13 cellular contexts compared by ENCODE assay signal in genomic region chr3:183108002-183108449, GRCh38. TPM values are rescaled to one million over a fixed set of nuclear protein-coding genes. Genes with fewer than 3 reads are reported as not detected.
A peak's percentile ranks its signal among the peaks of the same experiment; 100 is the strongest.
DNase-seq lines count a peak whose midpoint lies in the region; ATAC-seq and TF ChIP-seq lines count a peak whose summit lies in the region.
"Had no signal": no experiment of that assay in that cellular context is flagged by ENCODE, and none has a peak within 500 bp of the region (broad histone marks: within the 10 kb centered on the region; RNA-seq: fewer than 3 reads in every experiment).

No MANE protein-coding gene starts in this region.

- H3K9me3 ChIP-seq in MG63, result peaks cover 5% of the 10 kb centered on the region

- H3K36me3 Mint-ChIP-seq in mesothelial cell of epicardium, result peaks cover 9% of the 10 kb centered on the region

- DNase-seq in EL, result peak; percentile 34
- DNase-seq in NCI-H2029 treated with DMSO at 0.1 percent for 48 hours (lab: John Stamatoyannopoulos, UW), result peak; percentile 80
- DNase-seq in astrocyte of the hippocampus (ENCODE audit: low read depth, low spot score), result peak; percentile 40
- DNase-seq in mesothelial cell of epicardium (ENCODE audit: low spot score in 2 of 2, unreplicated experiment in 2 of 2), result no peak
- no peak for DNase-seq in T1000 (lab: John Stamatoyannopoulos, UW)
- no peak for DNase-seq in MG63
- DNase-seq in nucleus accumbens (lab: John Stamatoyannopoulos, UW), result no peak
- DNase-seq: activated effector memory CD4-positive, alpha-beta T cell treated with Interleukin-2 at 50 U/mL for 16 hours; cortex of kidney; head of caudate nucleus; stimulated activated naive CD4-positive, alpha-beta T cell treated with Interleukin-2 at 50 U/mL for 16 hours had no signal

- peaks cover 21% of the 10 kb centered on the region for H3K9me3 Mint-ChIP-seq in mesothelial cell of epicardium

- TF ChIP-seq CTCF in mesothelial cell of epicardium (IDR thresholded peaks at IDR 0.05; ENCODE audit: unreplicated experiment), result no peak

- no peaks in the 10 kb centered on the region for H3K36me3 ChIP-seq in MG63

- H3K4me3 Mint-ChIP-seq in mesothelial cell of epicardium, result peak overlapping the region; percentile 25

- peaks cover 26% of the 10 kb centered on the region for H3K4me1 Mint-ChIP-seq in mesothelial cell of epicardium

- peak overlapping the region; percentile 93 for H3K27ac Mint-ChIP-seq in mesothelial cell of epicardium

- no peaks in the 10 kb centered on the region for H3K27me3 Mint-ChIP-seq in mesothelial cell of epicardium (ENCODE audit: low read depth)

- H3K27me3 ChIP-seq in MG63, result no peaks in the 10 kb centered on the region

- no peak for ATAC-seq in HG02763 (IDR thresholded peaks at IDR 0.05; ENCODE audit: unreplicated experiment)

- H3K4me3 ChIP-seq in MG63, result no peak overlapping the region

RNA-seq across cellular contexts. Expression of gene MCCC1, which starts 8.7 kb away (rescaled TPM):
- 36.4 to 39.0 TPM (median 37.3 TPM) in 3 replicates for total RNA-seq in mesothelial cell of epicardium
- 19.8 and 37.4 TPM in 2 replicates for total RNA-seq in MG63 (2014; rRNA removed; shearing (Covaris generic); ENCODE audit: low replicate concordance)

RNA-seq across cellular contexts. Expression of gene LAMP3, which starts 54.5 kb away (rescaled TPM):
- 1.5 to 1.9 TPM (median 1.7 TPM) in 3 replicates for total RNA-seq in mesothelial cell of epicardium
- total RNA-seq in MG63 (2014; rRNA removed; shearing (Covaris generic); ENCODE audit: low replicate concordance), result 0.53 TPM in 1 of 2 replicates, not detected in the other
- total RNA-seq: myocyte had no signal

Comparison
In these comparisons a context has a peak if more than half of its experiments do, and no peak if none do; other contexts are left out.
1. DNase-seq: peak in EL (single experiment), NCI-H2029 treated with DMSO at 0.1 percent for 48 hours (single experiment) and astrocyte of the hippocampus (single experiment); none in mesothelial cell of epicardium (0 of 2), T1000 (single experiment), MG63 (single experiment) and nucleus accumbens (0 of 56).